In the genomic region with DNA sequence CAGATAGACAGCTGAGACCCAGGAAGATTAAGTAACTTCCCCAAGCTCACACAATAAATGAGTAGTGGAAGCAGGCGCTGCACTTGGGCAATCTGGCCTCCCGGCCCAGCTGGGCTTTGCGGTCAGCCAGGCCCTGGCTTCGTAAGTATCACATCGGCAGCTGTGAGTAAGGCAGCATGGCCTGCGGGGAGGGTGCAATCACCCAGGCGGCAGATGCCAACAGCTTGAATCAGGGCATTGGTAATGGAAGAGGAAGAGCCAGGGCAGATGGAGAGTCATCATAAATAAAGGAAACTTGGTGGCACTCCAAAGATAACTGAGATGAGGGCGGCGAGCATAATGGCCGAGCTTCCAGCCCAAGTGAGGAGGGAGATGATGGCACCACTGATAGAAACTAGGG, we compare ENCODE assay signal across 11 cellular contexts.
DNase-seq lines count a peak whose midpoint lies in the region; ATAC-seq and TF ChIP-seq lines count a peak whose summit lies in the region.
"Had no signal": no experiment of that assay in that cellular context is flagged by ENCODE, and none has a peak within 500 bp of the region (broad histone marks: within the 10 kb centered on the region; RNA-seq: fewer than 3 reads in every experiment).

No MANE protein-coding gene starts in this region.

- H4K20me1 ChIP-seq in fibroblast of lung (ENCODE audit: control insufficient read depth, extremely low read depth, insufficient read depth, low read length), result no peaks in the 10 kb centered on the region

- no peak for TF ChIP-seq CTCF in HFFc6 (IDR thresholded peaks at IDR 0.05)
- no peak for TF ChIP-seq CTCF in fibroblast of lung (conservative IDR thresholded peaks at IDR 0.05 in 1 of 2, IDR thresholded peaks at IDR 0.05 in 1 of 2; ENCODE audit: low read depth in 1 of 2, low read length in 2 of 2)

- H3K79me2 ChIP-seq in fibroblast of lung (ENCODE audit: control insufficient read depth, insufficient read depth, low read length), result no peaks in the 10 kb centered on the region

- peaks cover 4% of the 10 kb centered on the region for H3K9me3 Mint-ChIP-seq in HFFc6
- H3K9me3 Mint-ChIP-seq in activated naive CD4-positive, alpha-beta T cell treated with anti-CD3 and anti-CD28 coated beads, Interleukin-2, amount 50 U/mL, for 72 hours, result peaks cover 7 to 8% of the 10 kb centered on the region in 2 donors

- H3K9ac ChIP-seq in fibroblast of lung (ENCODE audit: insufficient read depth, low read length) (no peak overlapping the region), skeletal muscle satellite cell (ENCODE audit: low read depth, low read length) (peak overlapping the region; percentile 34)

- H3K27ac Mint-ChIP-seq in HFFc6, result peak overlapping the region; percentile 76; the same call in 1 of the 2 replicates
- H3K27ac Mint-ChIP-seq in activated naive CD4-positive, alpha-beta T cell treated with anti-CD3 and anti-CD28 coated beads, Interleukin-2, amount 50 U/mL, for 72 hours, result no peak overlapping the region

- no peaks in the 10 kb centered on the region for H3K36me3 ChIP-seq in fibroblast of lung (ENCODE audit: control insufficient read depth, insufficient read depth, low read length)
- H3K36me3 ChIP-seq in skeletal muscle satellite cell (ENCODE audit: insufficient read depth, low read length), result no peaks in the 10 kb centered on the region

- H3K27me3 ChIP-seq in fibroblast of lung (ENCODE audit: control insufficient read depth, insufficient read depth, low read length) (no peaks in the 10 kb centered on the region), skeletal muscle satellite cell (ENCODE audit: control insufficient read depth, insufficient read depth, low read length) (no peaks in the 10 kb centered on the region)

- ATAC-seq in activated naive CD4-positive, alpha-beta T cell treated with anti-CD3 and anti-CD28 coated beads, Interleukin-2, amount 50 U/mL, for 72 hours, result no peak
- ATAC-seq in HG03025 (IDR thresholded peaks at IDR 0.05; ENCODE audit: low FRiP score, unreplicated experiment), result no peak

- DNase-seq in HFFc6 (peak; percentile 29), RPMI7951 (ENCODE audit: low read depth) (peak; percentile 100), fibroblast of lung (ENCODE audit: low read depth in 2 of 2) (peak; percentile 34 to 98), cerebellar cortex (ENCODE audit: low spot score) (no peak), SW 1271 (lab: John Stamatoyannopoulos, UW) (no peak)
- DNase-seq in activated naive CD4-positive, alpha-beta T cell treated with anti-CD3 and anti-CD28 coated beads, Interleukin-2, amount 50 U/mL, for 72 hours (ENCODE audit: low spot score in 2 of 2), result no peak
- DNase-seq: DMS153, NCI-H748 treated with DMSO at 0.1 percent for 48 hours had no signal

- peaks cover 55% of the 10 kb centered on the region; the same call in 1 of the 2 replicates for H3K4me1 Mint-ChIP-seq in HFFc6 (ENCODE audit: low read depth)

- H3K4me1 ChIP-seq in fibroblast of lung (ENCODE audit: control insufficient read depth, extremely low read depth, insufficient read depth, low read length) (no peaks in the 10 kb centered on the region), skeletal muscle satellite cell (ENCODE audit: control insufficient read depth, insufficient read depth, low read length) (peaks cover 32% of the 10 kb centered on the region)

- H2AFZ ChIP-seq in fibroblast of lung (ENCODE audit: low read length), result no peak overlapping the region

- no peaks in the 10 kb centered on the region for H3K9me3 ChIP-seq in fibroblast of lung (ENCODE audit: control insufficient read depth, insufficient read depth, low read depth, low read length)
- H3K9me3 ChIP-seq in skeletal muscle satellite cell (replicated peaks; ENCODE audit: low read length), result no peaks in the 10 kb centered on the region

- H3K4me2 ChIP-seq in fibroblast of lung (ENCODE audit: extremely low read depth, insufficient read depth, low read length) (no peak overlapping the region), skeletal muscle satellite cell (ENCODE audit: low read length) (peak overlapping the region; percentile 40)

- H3K4me3 Mint-ChIP-seq in HFFc6, result peak overlapping the region; percentile 73; the same call in 1 of the 2 replicates

- peaks cover 6% of the 10 kb centered on the region; the same call in 1 of the 2 replicates for H3K36me3 Mint-ChIP-seq in HFFc6 (ENCODE audit: low read depth)
- H3K36me3 Mint-ChIP-seq in activated naive CD4-positive, alpha-beta T cell treated with anti-CD3 and anti-CD28 coated beads, Interleukin-2, amount 50 U/mL, for 72 hours, result no peaks in the 10 kb centered on the region

- H3K27ac ChIP-seq in fibroblast of lung (ENCODE audit: insufficient read depth, low read length), result no peak overlapping the region
- H3K27ac ChIP-seq: skin epidermis had no signal

- peaks cover 2% of the 10 kb centered on the region; the same call in 1 of the 2 replicates for H3K27me3 Mint-ChIP-seq in HFFc6 (ENCODE audit: insufficient read depth)

- H3K4me3 ChIP-seq in fibroblast of lung (replicated peaks in 1 of 4; ENCODE audit: control extremely low read depth in 1 of 4, insufficient read depth in 1 of 4, low read depth in 3 of 4, low read length in 4 of 4) (no peak overlapping the region), skeletal muscle satellite cell (ENCODE audit: low read length) (no peak overlapping the region)
- H3K4me3 ChIP-seq: skin epidermis had no signal

Comparison
In these comparisons a context has a peak if more than half of its experiments do, and no peak if none do; other contexts are left out.
1. DNase-seq: peak in HFFc6 (single experiment), RPMI7951 (single experiment) and fibroblast of lung (2 of 2); none in cerebellar cortex (single experiment), activated naive CD4-positive, alpha-beta T cell treated with anti-CD3 and anti-CD28 coated beads, Interleukin-2, amount 50 U/mL, for 72 hours (0 of 2) and SW 1271 (0 of 2).